19 cellular contexts compared by ENCODE assay signal in genomic region chr6:32123681-32124080, GRCh38. TPM values are rescaled to one million over a fixed set of nuclear protein-coding genes. Genes with fewer than 3 reads are reported as not detected.
DNase-seq lines count a peak whose midpoint lies in the region; ATAC-seq lines count a peak whose summit lies in the region.
"Had no signal": no experiment of that assay in that cellular context is flagged by ENCODE, and none has a peak within 500 bp of the region (broad histone marks: within the 10 kb centered on the region; RNA-seq: fewer than 3 reads in every experiment).

No MANE protein-coding gene starts in this region.

- intact Hi-C loops in dendritic cell treated with granulocyte-macrophage colony-stimulating factor and Interleukin-4, amounts not matched to agents 40 ng/mL and 50 ng/mL, for 4 days (cut with micrococcal nuclease): no loop called here

- H3K27ac Mint-ChIP-seq in activated naive CD8-positive, alpha-beta T cell: no peak overlapping the region
- H3K27ac Mint-ChIP-seq in activated naive CD8-positive, alpha-beta T cell treated with anti-CD3 and anti-CD28 coated beads for 36 hours: no peak overlapping the region
- H3K27ac Mint-ChIP-seq in T-helper 17 cell: peak overlapping the region; percentile 27
- H3K27ac Mint-ChIP-seq in dendritic cell treated with granulocyte-macrophage colony-stimulating factor and Interleukin-4, amounts not matched to agents 40 ng/mL and 50 ng/mL, for 4 days: peak overlapping the region; percentile 10
- H3K27ac Mint-ChIP-seq: B cell, H9 had no signal

- peaks cover 44% of the 10 kb centered on the region for H3K4me1 Mint-ChIP-seq in activated naive CD8-positive, alpha-beta T cell (ENCODE audit: low read depth)
- peaks cover 20% of the 10 kb centered on the region for H3K4me1 Mint-ChIP-seq in activated naive CD8-positive, alpha-beta T cell treated with anti-CD3 and anti-CD28 coated beads for 36 hours
- peaks cover 30% of the 10 kb centered on the region for H3K4me1 Mint-ChIP-seq in T-helper 17 cell
- peaks cover 72% of the 10 kb centered on the region for H3K4me1 Mint-ChIP-seq in dendritic cell treated with granulocyte-macrophage colony-stimulating factor and Interleukin-4, amounts not matched to agents 40 ng/mL and 50 ng/mL, for 4 days (ENCODE audit: low read depth)

- H3K9me3 Mint-ChIP-seq in activated naive CD8-positive, alpha-beta T cell (ENCODE audit: low read depth): no peaks in the 10 kb centered on the region
- H3K9me3 Mint-ChIP-seq in activated naive CD8-positive, alpha-beta T cell treated with anti-CD3 and anti-CD28 coated beads for 36 hours: no peaks in the 10 kb centered on the region
- no peaks in the 10 kb centered on the region for H3K9me3 Mint-ChIP-seq in dendritic cell treated with granulocyte-macrophage colony-stimulating factor and Interleukin-4, amounts not matched to agents 40 ng/mL and 50 ng/mL, for 4 days
- H3K9me3 Mint-ChIP-seq: CD8-positive, alpha-beta memory T cell; H9 had no signal

- H3K4me3 Mint-ChIP-seq in activated naive CD8-positive, alpha-beta T cell: peak overlapping the region; percentile 31
- no peak overlapping the region for H3K4me3 Mint-ChIP-seq in activated naive CD8-positive, alpha-beta T cell treated with anti-CD3 and anti-CD28 coated beads for 36 hours
- H3K4me3 Mint-ChIP-seq in T-helper 17 cell: no peak overlapping the region
- H3K4me3 Mint-ChIP-seq in dendritic cell treated with granulocyte-macrophage colony-stimulating factor and Interleukin-4, amounts not matched to agents 40 ng/mL and 50 ng/mL, for 4 days: no peak overlapping the region
- H3K4me3 Mint-ChIP-seq: B cell, H9 had no signal

- no peaks in the 10 kb centered on the region for H3K9me3 ChIP-seq in T-helper 17 cell (ENCODE audit: control insufficient read depth, low read length, poor library complexity, severe bottlenecking)
- H3K9me3 ChIP-seq: BLaER1 treated with 17β-estradiol and CSF1 and Interleukin-3, amounts not matched to agents 10 nM and 100 nM had no signal

- no peak for ATAC-seq in T-helper 17 cell
- ATAC-seq in HG02885 (IDR thresholded peaks at IDR 0.05; ENCODE audit: poor library complexity, unreplicated experiment): no peak

- H3K36me3 Mint-ChIP-seq in activated naive CD8-positive, alpha-beta T cell: peaks cover 14% of the 10 kb centered on the region
- peaks cover 13% of the 10 kb centered on the region for H3K36me3 Mint-ChIP-seq in activated naive CD8-positive, alpha-beta T cell treated with anti-CD3 and anti-CD28 coated beads for 36 hours
- H3K36me3 Mint-ChIP-seq in T-helper 17 cell (ENCODE audit: low read depth): peaks cover 18% of the 10 kb centered on the region
- H3K36me3 Mint-ChIP-seq in dendritic cell treated with granulocyte-macrophage colony-stimulating factor and Interleukin-4, amounts not matched to agents 40 ng/mL and 50 ng/mL, for 4 days (ENCODE audit: low read depth): peaks cover 94% of the 10 kb centered on the region

- DNase-seq in activated naive CD8-positive, alpha-beta T cell treated with anti-CD3 and anti-CD28 coated beads for 36 hours: no peak
- DNase-seq in T-helper 17 cell (no peak), dedifferentiated amniotic fluid mesenchymal stem cell (ENCODE audit: extremely low spot score) (no peak)
- no peak for DNase-seq in activated effector memory CD4-positive, alpha-beta T cell treated with Interleukin-2 at 50 U/mL for 16 hours
- DNase-seq: 8988T; CD4-positive, CD25-positive, alpha-beta regulatory T cell; CD8-positive, alpha-beta memory T cell; COR-L47; DMS 273 treated with DMSO at 0.1 percent for 48 hours; DMS53; DND-41; EL; H9 had no signal

- no peaks in the 10 kb centered on the region for H3K27me3 Mint-ChIP-seq in activated naive CD8-positive, alpha-beta T cell
- no peaks in the 10 kb centered on the region for H3K27me3 Mint-ChIP-seq in activated naive CD8-positive, alpha-beta T cell treated with anti-CD3 and anti-CD28 coated beads for 36 hours
- H3K27me3 Mint-ChIP-seq in T-helper 17 cell: no peaks in the 10 kb centered on the region
- no peaks in the 10 kb centered on the region for H3K27me3 Mint-ChIP-seq in dendritic cell treated with granulocyte-macrophage colony-stimulating factor and Interleukin-4, amounts not matched to agents 40 ng/mL and 50 ng/mL, for 4 days
- H3K27me3 Mint-ChIP-seq: B cell; CD4-positive, CD25-positive, alpha-beta regulatory T cell had no signal

RNA-seq across cellular contexts. Expression of gene ATF6B, which starts 4.4 kb away (rescaled TPM):
- total RNA-seq in activated naive CD8-positive, alpha-beta T cell treated with anti-CD3 and anti-CD28 coated beads for 36 hours: 10 to 100 TPM; 50.4 to 53.5 TPM
- 100 to 1,000 TPM; 107 to 117 TPM for total RNA-seq in T-helper 17 cell

RNA-seq across cellular contexts. Expression of gene FKBPL, which starts 6.4 kb away (rescaled TPM):
- total RNA-seq in activated naive CD8-positive, alpha-beta T cell treated with anti-CD3 and anti-CD28 coated beads for 36 hours: 1 to 10 TPM; 5.8 to 6.8 TPM
- total RNA-seq in T-helper 17 cell: 1 to 10 TPM; 1.5 to 1.6 TPM

RNA-seq across cellular contexts. Expression of gene TNXB, which starts 14.5 kb away (rescaled TPM):
- total RNA-seq in activated naive CD8-positive, alpha-beta T cell treated with anti-CD3 and anti-CD28 coated beads for 36 hours: 1 to 10 TPM in 1 of 2 experiments, under 1 TPM in 1; 0.43 to 1.2 TPM
- total RNA-seq in T-helper 17 cell: 10 to 100 TPM in 1 of 2 donors, 1 to 10 TPM in 1; 7.3 to 11.4 TPM
- total RNA-seq: HT-29 had no signal

RNA-seq across cellular contexts. Expression of gene PRRT1, which starts 28.1 kb away (rescaled TPM):
- 1 to 10 TPM; 1.4 to 1.5 TPM for total RNA-seq in activated naive CD8-positive, alpha-beta T cell treated with anti-CD3 and anti-CD28 coated beads for 36 hours
- total RNA-seq in T-helper 17 cell: under 1 TPM; 0.35 to 0.50 TPM
- total RNA-seq: B cell, HT-29 had no signal

RNA-seq across cellular contexts. Expression of gene PPT2, which starts 30.3 kb away (rescaled TPM):
- total RNA-seq in activated naive CD8-positive, alpha-beta T cell treated with anti-CD3 and anti-CD28 coated beads for 36 hours: 10 to 100 TPM; 19.5 to 24.4 TPM
- total RNA-seq in T-helper 17 cell: 1 to 10 TPM; 8.1 to 9.2 TPM

Comparison
In these comparisons a context has a peak if more than half of its experiments do, and no peak if none do; other contexts are left out.
1. H3K27ac Mint-ChIP-seq: peak in T-helper 17 cell (single experiment) and dendritic cell treated with granulocyte-macrophage colony-stimulating factor and Interleukin-4, amounts not matched to agents 40 ng/mL and 50 ng/mL, for 4 days (single experiment); none in activated naive CD8-positive, alpha-beta T cell (single experiment) and activated naive CD8-positive, alpha-beta T cell treated with anti-CD3 and anti-CD28 coated beads for 36 hours (single experiment).